ENCODE assay signal across 27 cellular contexts in genomic region chr9:106828965-106829364, GRCh38.
"Had no signal": no experiment of that assay in that cellular context is flagged by ENCODE, and none has a peak within 500 bp of the region (broad histone marks: within the 10 kb centered on the region; RNA-seq: fewer than 3 reads in every experiment).

No MANE protein-coding gene starts in this region.

- H3K4me3 ChIP-seq: cardiac muscle cell, coronary artery, dorsolateral prefrontal cortex, gastroesophageal sphincter, heart right ventricle had no signal

- ATAC-seq: activated CD4-positive, alpha-beta T cell treated with anti-CD3 and anti-CD28 coated beads for 36 hours; activated T-cell treated with anti-CD3 and anti-CD28 coated beads, Interleukin-2, amount 50 U/mL, for 72 hours; gastroesophageal sphincter had no signal

- DNase-seq: activated CD4-positive, alpha-beta memory T cell treated with anti-CD3 and anti-CD28 coated beads, Interleukin-2, amount 10 ng/mL, durations not matched to agents 7 days and 5 days; activated CD4-positive, alpha-beta T cell treated with anti-CD3 and anti-CD28 coated beads for 36 hours; activated CD4-positive, alpha-beta T cell treated with anti-CD3 and anti-CD28 coated beads, Interleukin-2, amount 10 ng/mL, durations not matched to agents 7 days and 5 days; activated CD4-positive, alpha-beta T cell treated with anti-CD3 and anti-CD28 coated beads, Interleukin-2, amount 50 U/mL, for 4 hours; activated CD4-positive, CD25-positive, alpha-beta regulatory T cell; activated CD4-positive, CD25-positive, alpha-beta regulatory T cell treated with anti-CD3 and anti-CD28 coated beads, Interleukin-2, amount 50 U/mL, for 72 hours; activated CD8-positive, alpha-beta memory T cell treated with anti-CD3 and anti-CD28 coated beads, Interleukin-2, amount 50 U/mL, for 48 hours; activated gamma-delta T cell treated with Interleukin-2 at 50 U/mL for 16 hours; activated naive CD4-positive, alpha-beta T cell treated with anti-CD3 and anti-CD28 coated beads, Interleukin-2, amount 50 U/mL, for 16 hours; activated naive CD4-positive, alpha-beta T cell treated with Interleukin-2 at 50 U/mL for 16 hours; activated T-cell treated with anti-CD3 and anti-CD28 coated beads for 4 hours; activated T-cell treated with anti-CD3 and anti-CD28 coated beads, Interleukin-2, amount 50 U/mL, for 24 hours; activated T-cell treated with anti-CD3 and anti-CD28 coated beads, Interleukin-2, amount 50 U/mL, for 72 hours; amniotic stem cell; anterior cingulate cortex; brain microvascular endothelial cell; dorsolateral prefrontal cortex; effector memory CD4-positive, alpha-beta T cell; endodermal cell; erythroblast; foreskin melanocyte; heart right ventricle; T-helper 2 cell had no signal

- FAIRE-seq: astrocyte had no signal
